8 cellular contexts compared by ENCODE assay signal in the genomic region with DNA sequence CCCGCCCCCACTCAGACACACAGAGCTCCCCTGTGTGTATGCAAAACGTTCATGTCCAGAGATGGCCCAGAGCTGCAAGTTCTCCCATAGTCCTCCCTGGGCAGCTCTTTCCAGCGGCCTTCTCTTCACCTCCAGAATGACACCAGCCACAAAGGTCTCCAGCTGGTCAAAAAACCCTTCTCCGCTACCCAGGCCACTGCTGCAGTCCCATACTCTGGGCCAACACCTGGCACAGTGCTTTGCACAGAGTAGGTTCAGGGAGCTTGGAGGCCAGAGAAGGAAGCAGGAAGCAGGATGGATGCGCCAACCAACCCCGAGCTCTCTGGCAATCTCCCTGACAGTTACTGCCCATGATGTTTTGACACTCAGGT. TPM values are rescaled to one million over a fixed set of nuclear protein-coding genes. Genes with fewer than 3 reads are reported as not detected.
DNase-seq lines count a peak whose midpoint lies in the region; ATAC-seq and TF ChIP-seq lines count a peak whose summit lies in the region.

No MANE protein-coding gene starts in this region.

- DNase-seq in HFF-Myc (ENCODE audit: extremely low read depth, low read depth) (no peak), body of pancreas (peak in 1 of 4 donors; percentile 17), HT-29 (ENCODE audit: low spot score) (no peak), NCI-H2107 (lab: John Stamatoyannopoulos, UW) (no peak)
- no peak for DNase-seq in naive thymus-derived CD4-positive, alpha-beta T cell
- no peak for DNase-seq in activated CD4-positive, CD25-positive, alpha-beta regulatory T cell treated with anti-CD3 and anti-CD28 coated beads, Interleukin-2, amount 50 U/mL, for 72 hours

- POLR2A ChIA-PET in naive thymus-derived CD4-positive, alpha-beta T cell (lab: Charles Lee): interaction anchor here (0.6 to 18.1 kb wide), 10 partner anchors 11 to 544 kb away, joined by 3 to 321 read pairs (median 6); a partner anchor contains a TSS

- H3K79me2 ChIP-seq in ACC112 (ENCODE audit: control insufficient read depth, insufficient read depth, low read length, unreplicated experiment): peaks cover 32% of the 10 kb centered on the region

- H3K27ac Mint-ChIP-seq in naive thymus-derived CD4-positive, alpha-beta T cell: peak overlapping the region; percentile 78 to 92 (median 90)

- H3K36me3 Mint-ChIP-seq in naive thymus-derived CD4-positive, alpha-beta T cell: peaks cover 0 to 8% (median 4%) of the 10 kb centered on the region in 5 donors

- intact Hi-C loops in body of pancreas (cut with DNase I): no loop called here
- intact Hi-C loops in naive thymus-derived CD4-positive, alpha-beta T cell (cut with micrococcal nuclease): loop anchor here in 1 of 2 donors (1.0 kb wide), 1 partner anchor 11 kb away; a partner anchor contains a TSS

- H3K4me3 ChIP-seq in ACC112 (ENCODE audit: low read depth, low read length) (peak overlapping the region; percentile 98; the same call in 1 of the 2 replicates), HFF-Myc (replicated peaks; ENCODE audit: low read depth, low read length) (peak overlapping the region; percentile 53; the same call in 1 of the 2 replicates), body of pancreas (no peak overlapping the region)
- no peak overlapping the region for H3K4me3 ChIP-seq in naive thymus-derived CD4-positive, alpha-beta T cell (ENCODE audit: low read length)

- H3K9me3 ChIP-seq in body of pancreas: no peaks in the 10 kb centered on the region
- H3K9me3 ChIP-seq in naive thymus-derived CD4-positive, alpha-beta T cell (ENCODE audit: control insufficient read depth in 2 of 3, low read length in 3 of 3): no peaks in the 10 kb centered on the region

- TF ChIP-seq POLR2A in body of pancreas (IDR thresholded peaks at IDR 0.05): no peak

- H3K4me3 Mint-ChIP-seq in naive thymus-derived CD4-positive, alpha-beta T cell: peak overlapping the region; percentile 57 to 95 (median 86)

- H3K27me3 ChIP-seq in ACC112 (ENCODE audit: insufficient read depth, low read length): no peaks in the 10 kb centered on the region
- H3K27me3 ChIP-seq in body of pancreas: no peaks in the 10 kb centered on the region
- no peaks in the 10 kb centered on the region for H3K27me3 ChIP-seq in naive thymus-derived CD4-positive, alpha-beta T cell (ENCODE audit: control insufficient read depth in 2 of 2, insufficient read depth in 2 of 2, low read length in 2 of 2)

- ATAC-seq in body of pancreas: peak; percentile 2
- no peak for ATAC-seq in naive thymus-derived CD4-positive, alpha-beta T cell
- no peak for ATAC-seq in HG02981 (IDR thresholded peaks at IDR 0.05; ENCODE audit: unreplicated experiment)

- H3K4me1 Mint-ChIP-seq in naive thymus-derived CD4-positive, alpha-beta T cell: peaks cover 24 to 45% (median 40%) of the 10 kb centered on the region in 7 donors

- H3K36me3 ChIP-seq in ACC112 (ENCODE audit: insufficient read depth, low read length): no peaks in the 10 kb centered on the region
- no peaks in the 10 kb centered on the region for H3K36me3 ChIP-seq in body of pancreas (replicated peaks in 1 of 2; ENCODE audit: insufficient read depth in 1 of 2, low read depth in 2 of 2)
- peaks cover 0 to 4% (median 0%) of the 10 kb centered on the region in 3 experiments for H3K36me3 ChIP-seq in naive thymus-derived CD4-positive, alpha-beta T cell (ENCODE audit: control insufficient read depth in 2 of 3, insufficient read depth in 3 of 3, low read length in 3 of 3)

- peaks cover 11% of the 10 kb centered on the region for H3K4me1 ChIP-seq in ACC112 (ENCODE audit: control insufficient read depth, insufficient read depth, low read length, unreplicated experiment)
- peaks cover 27% of the 10 kb centered on the region for H3K4me1 ChIP-seq in body of pancreas
- peaks cover 22% of the 10 kb centered on the region in 2 donors for H3K4me1 ChIP-seq in naive thymus-derived CD4-positive, alpha-beta T cell (ENCODE audit: control insufficient read depth in 2 of 2, insufficient read depth in 2 of 2, low read length in 2 of 2)

- H3K27ac ChIP-seq in ACC112 (ENCODE audit: low read depth, low read length) (no peak overlapping the region), body of pancreas (peak overlapping the region in 3 of 4 donors; percentile 89 to 93 (median 90))
- peak overlapping the region; percentile 90 for H3K27ac ChIP-seq in naive thymus-derived CD4-positive, alpha-beta T cell (ENCODE audit: low read depth, low read length)

- CTCF ChIA-PET in naive thymus-derived CD4-positive, alpha-beta T cell (lab: Charles Lee): interaction anchor here (0.9 to 3.6 kb wide), 3 partner anchors 12 to 55 kb away, joined by 3 to 18 read pairs (median 10); no protein-coding TSS in a partner anchor

- H2AFZ ChIP-seq in ACC112 (ENCODE audit: low read length, unreplicated experiment): no peak overlapping the region

- no peaks in the 10 kb centered on the region for H3K27me3 Mint-ChIP-seq in naive thymus-derived CD4-positive, alpha-beta T cell

- WGBS in body of pancreas, 2 donors: 55 to 63% methylated on average over 6 of the region's 6 CpGs

- H3K9me3 Mint-ChIP-seq in naive thymus-derived CD4-positive, alpha-beta T cell: peaks cover 0 to 2% (median 0%) of the 10 kb centered on the region in 11 donors

- TF ChIP-seq CTCF in HFF-Myc (IDR thresholded peaks at IDR 0.05; ENCODE audit: low read depth, low read length, missing control alignments): no peak
- no peak for TF ChIP-seq CTCF in body of pancreas (IDR thresholded peaks at IDR 0.05)

RNA-seq across cellular contexts. Expression of a gene that starts 1.1 kb away (rescaled TPM):
- total RNA-seq in body of pancreas: 10 to 100 TPM; 35.3 TPM
- total RNA-seq in naive thymus-derived CD4-positive, alpha-beta T cell: 100 to 1,000 TPM; 143 to 192 (median 183) TPM
- polyA plus RNA-seq in naive thymus-derived CD4-positive, alpha-beta T cell: 100 to 1,000 TPM in 1 of 2 donors, 10 to 100 TPM in 1; 98.0 to 135 TPM
- 11.1 and 13.9 TPM in 2 replicates for total RNA-seq in HT-29 (2014; rRNA removed; shearing (Covaris generic))

RNA-seq across cellular contexts. Expression of a gene that starts 11.0 kb away (rescaled TPM):
- total RNA-seq in body of pancreas: 10 to 100 TPM; 25.2 to 52.1 TPM
- total RNA-seq in naive thymus-derived CD4-positive, alpha-beta T cell: 100 to 1,000 TPM; 111 to 162 (median 150) TPM
- 100 to 1,000 TPM in 1 of 2 donors, 10 to 100 TPM in 1; 72.8 to 150 TPM for polyA plus RNA-seq in naive thymus-derived CD4-positive, alpha-beta T cell
- 11.3 and 11.7 TPM in 2 replicates for total RNA-seq in HT-29 (2014; rRNA removed; shearing (Covaris generic))

Comparison
In these comparisons a context has a peak if more than half of its experiments do, and no peak if none do; other contexts are left out.
1. H3K4me3 ChIP-seq: peak in ACC112 (single experiment) and HFF-Myc (single experiment); none in body of pancreas (0 of 2) and naive thymus-derived CD4-positive, alpha-beta T cell (single experiment).